Comparison of ENCODE assay signal across 8 cellular contexts in the genomic region with DNA sequence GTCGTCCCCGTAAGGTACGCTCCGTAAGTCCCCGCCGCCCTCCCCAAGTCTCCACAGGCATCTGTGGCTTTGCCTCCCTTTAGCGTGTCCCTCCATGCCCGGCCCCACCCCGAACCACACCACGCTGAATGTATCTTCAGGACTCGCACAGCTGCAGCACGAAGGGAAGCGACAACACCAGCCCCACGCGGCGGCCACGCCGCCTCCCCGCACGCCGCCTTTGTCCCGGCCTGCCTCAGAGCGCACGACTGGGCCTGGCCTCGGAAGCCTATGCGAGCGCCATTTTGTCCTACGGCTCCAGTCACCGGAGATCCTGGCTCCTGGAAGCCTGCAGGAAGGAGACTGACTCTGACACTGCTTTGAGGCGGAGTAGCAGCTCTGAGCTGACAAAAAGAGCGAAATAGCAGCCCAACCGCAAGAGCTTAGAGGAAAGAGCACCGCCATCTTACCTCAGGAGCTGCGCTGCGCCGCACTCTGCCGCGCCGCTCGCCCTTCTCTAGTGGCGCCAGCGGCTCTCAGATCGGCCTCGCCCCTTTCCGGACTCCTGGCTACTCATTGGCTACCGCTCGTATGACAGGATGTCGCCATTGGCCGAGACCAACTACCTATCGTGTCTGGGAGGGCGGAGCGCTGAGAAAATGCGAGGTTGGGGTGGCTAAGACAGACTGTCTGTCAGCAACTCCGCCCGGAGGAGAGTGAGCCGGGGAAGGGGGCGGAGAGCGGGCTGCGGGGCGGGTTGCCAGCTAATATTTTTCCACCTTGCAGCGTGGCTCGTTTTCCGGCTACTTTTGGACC. TPM values are rescaled to one million over a fixed set of nuclear protein-coding genes. Genes with fewer than 3 reads are reported as not detected.
A peak's percentile ranks its signal among the peaks of the same experiment; 100 is the strongest.
DNase-seq lines count a peak whose midpoint lies in the region; ATAC-seq and TF ChIP-seq lines count a peak whose summit lies in the region.

Gene KANSL2 (minus strand): TSS at position 501 of the 795 bp plus-strand sequence. CDS start 606 bp downstream, outside the sequence.

- WGBS in mammary epithelial cell (ENCODE audit: low coverage, missing lambda C conversion rate), result under 1% methylated on average over 24 of the region's 63 CpGs

- H3K79me2 ChIP-seq in mammary epithelial cell (ENCODE audit: insufficient read depth, low read length), result peaks cover 50% of the 10 kb centered on the region

- H3K36me3 ChIP-seq in WERI-Rb-1, result peaks cover 44% of the 10 kb centered on the region
- peaks cover 22% of the 10 kb centered on the region for H3K36me3 ChIP-seq in mammary epithelial cell (ENCODE audit: insufficient read depth, low read length)

- intact Hi-C loops in mammary epithelial cell (cut with micrococcal nuclease), result loop anchor here (1.0 to 2.0 kb wide), 2 partner anchors 34 to 113 kb away; partner anchors contain the start of gene CCNT1

- dilution Hi-C loops in mammary epithelial cell (cut with HindIII; ENCODE audit: low sequenced_read_pairs), result no loop called here

- DNase-seq in ACHN, result peak; percentile 100
- DNase-seq in NCI-H2227 (lab: John Stamatoyannopoulos, UW; ENCODE audit: unreplicated experiment), result peak; percentile 97
- peak; percentile 99 for DNase-seq in WERI-Rb-1
- DNase-seq in mammary epithelial cell, result peak; percentile 99

- ATAC-seq in GM18873 (IDR thresholded peaks at IDR 0.05; ENCODE audit: low FRiP score, unreplicated experiment) (peak; percentile 99), HG03139 (IDR thresholded peaks at IDR 0.05; ENCODE audit: unreplicated experiment) (peak; percentile 99)

- peaks cover 7% of the 10 kb centered on the region for H4K20me1 ChIP-seq in mammary epithelial cell (ENCODE audit: insufficient read depth, low read length)

- H2AFZ ChIP-seq in mammary epithelial cell (ENCODE audit: low read depth, low read length), result peak within 1 kb of the TSS; percentile 97

- no TSS peak for BruUV-seq in mammary epithelial cell (replicated peaks; lab: Mats Ljungman, UMichigan)

- H3K4me3 ChIP-seq in WERI-Rb-1 (ENCODE audit: low read depth, low read length) (peak within 1 kb of the TSS; percentile 64), mammary epithelial cell (replicated peaks in 1 of 3; ENCODE audit: insufficient read depth in 1 of 3, low read depth in 2 of 3, low read length in 3 of 3) (peak within 1 kb of the TSS; percentile 95 to 97 (median 95)), iPS-18c (ENCODE audit: insufficient read depth, low read depth, low read length) (peak within 1 kb of the TSS; percentile 100), skin epidermis (peak within 1 kb of the TSS; percentile 65 to 97 (median 89))

- H3K27me3 ChIP-seq in WERI-Rb-1 (ENCODE audit: insufficient read depth, low read depth, severe bottlenecking) (no peaks in the 10 kb centered on the region), mammary epithelial cell (ENCODE audit: insufficient read depth, low read length) (no peaks in the 10 kb centered on the region)

- peak within 1 kb of the TSS; percentile 92 for H3K4me2 ChIP-seq in mammary epithelial cell (ENCODE audit: insufficient read depth, low read depth, low read length)

- TF ChIP-seq CTCF in WERI-Rb-1 (IDR thresholded peaks at IDR 0.05; ENCODE audit: low read depth, low read length), result no peak
- no peak for TF ChIP-seq CTCF in mammary epithelial cell (conservative IDR thresholded peaks at IDR 0.05 in 1 of 2, IDR thresholded peaks at IDR 0.05 in 1 of 2; ENCODE audit: extremely low read depth in 1 of 2, insufficient read depth in 1 of 2, low read depth in 1 of 2, low read length in 2 of 2)

- H3K9ac ChIP-seq in mammary epithelial cell (ENCODE audit: insufficient read depth, low read length), result peak within 1 kb of the TSS; percentile 92

- H3K9me3 ChIP-seq in WERI-Rb-1 (ENCODE audit: severe bottlenecking) (no peaks in the 10 kb centered on the region), mammary epithelial cell (replicated peaks; ENCODE audit: insufficient read depth, low read length) (no peaks in the 10 kb centered on the region), iPS-18c (ENCODE audit: control insufficient read depth, insufficient read depth, low read length) (no peaks in the 10 kb centered on the region)

- CTCF ChIA-PET in mammary epithelial cell (lab: Charles Lee; ENCODE audit: low non-redundant PET), result no interaction called here

- H3K27ac ChIP-seq in WERI-Rb-1 (peak within 1 kb of the TSS; percentile 97), mammary epithelial cell (ENCODE audit: insufficient read depth, low read depth, low read length) (peak within 1 kb of the TSS; percentile 82), skin epidermis (peak within 1 kb of the TSS; percentile 65 to 98 (median 93))

- peaks cover 32% of the 10 kb centered on the region for H3K4me1 ChIP-seq in mammary epithelial cell (ENCODE audit: insufficient read depth, low read length)

- in situ Hi-C loops in ACHN (cut with HindIII; ENCODE audit: low pct_ligation_motif_present, low pct_unique_long_range_greater_than_20kb, low sequenced_read_pairs) (no loop called here), mammary epithelial cell (cut with MboI; ENCODE audit: low sequenced_read_pairs in 2 of 2) (no loop called here)

RNA-seq across cellular contexts. Expression of gene KANSL2, which starts in this region (rescaled TPM):
- 10 to 100 TPM; 36.0 to 38.3 TPM for total RNA-seq in mammary epithelial cell
- 39.5 TPM for polyA plus RNA-seq in mammary epithelial cell
- 53.8 TPM for polyA minus RNA-seq in mammary epithelial cell

Comparison
In these comparisons a context has a peak if more than half of its experiments do, and no peak if none do; other contexts are left out.
1. Peak in every context shown above with its lines: DNase-seq, ATAC-seq, H3K4me3 ChIP-seq and H3K27ac ChIP-seq.